ENCODE assay signal across 18 cellular contexts in genomic region chr22:40868379-40868778, GRCh38. TPM values are rescaled to one million over a fixed set of nuclear protein-coding genes. Genes with fewer than 3 reads are reported as not detected.
"Had no signal": no experiment of that assay in that cellular context is flagged by ENCODE, and none has a peak within 500 bp of the region (broad histone marks: within the 10 kb centered on the region; RNA-seq: fewer than 3 reads in every experiment).

No MANE protein-coding gene starts in this region.

RNA-seq across cellular contexts. Expression of gene DNAJB7, which starts 6.5 kb away (rescaled TPM):
- total RNA-seq: naive thymus-derived CD8-positive, alpha-beta T cell; natural killer cell treated with Interleukin-12 subunit alpha and Interleukin-12 subunit beta and Interleukin-15 and Interleukin-18, amount 100 ng/mL, for 72 hours; occipital lobe; osteoblast; ovary; progenitor cell of endocrine pancreas; psoas muscle; renal cortical epithelial cell; right cardiac atrium; sciatic nerve; smooth muscle cell; spleen; suprapubic skin; upper lobe of right lung; urinary bladder; uterus had no signal
- polyA plus RNA-seq: neural cell, ovary, right cardiac atrium, smooth muscle cell, spleen, thymus, urinary bladder had no signal
